ENCODE assay signal across 20 cellular contexts in the genomic region with DNA sequence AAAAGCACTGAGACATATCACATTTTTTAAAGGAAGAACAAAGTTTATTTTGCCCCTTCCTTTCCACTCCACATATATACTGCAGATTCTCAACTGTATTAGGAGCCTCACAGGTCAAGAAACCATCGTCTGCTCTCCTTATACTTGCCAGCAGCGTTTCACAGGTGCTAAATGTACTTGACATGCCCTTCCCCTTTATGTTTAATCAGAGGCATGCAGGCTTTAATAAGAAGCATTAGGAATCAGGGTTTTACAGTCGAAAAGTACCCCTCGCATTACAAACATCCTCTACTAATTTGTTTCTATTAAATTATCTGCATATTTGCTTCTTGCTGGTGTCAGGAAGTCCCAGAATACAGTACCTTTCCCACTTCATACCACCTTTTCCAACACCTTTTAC. TPM values are rescaled to one million over a fixed set of nuclear protein-coding genes. Genes with fewer than 3 reads are reported as not detected.
DNase-seq lines count a peak whose midpoint lies in the region; ATAC-seq, FAIRE-seq and TF ChIP-seq lines count a peak whose summit lies in the region.
"Had no signal": no experiment of that assay in that cellular context is flagged by ENCODE, and none has a peak within 500 bp of the region (broad histone marks: within the 10 kb centered on the region; RNA-seq: fewer than 3 reads in every experiment).

No MANE protein-coding gene starts in this region.

- FAIRE-seq in GM12878 (lab: Jason Lieb, UNC) = no peak

- no peak overlapping the region for H3K9ac ChIP-seq in GM12878 (ENCODE audit: control insufficient read depth, insufficient read depth, low read length)
- H3K9ac ChIP-seq: BLaER1 treated with 17β-estradiol and CSF1 and Interleukin-3, amounts not matched to agents 10 nM and 100 nM had no signal

- H3K4me1 ChIP-seq in GM12878 (ENCODE audit: control insufficient read depth, insufficient read depth, low read length) = no peaks in the 10 kb centered on the region
- H3K4me1 ChIP-seq in transverse colon = peaks cover 0 to 34% (median 22%) of the 10 kb centered on the region in 4 donors
- H3K4me1 ChIP-seq: tibial artery had no signal

- no peak for TF ChIP-seq CTCF in GM12878 (IDR thresholded peaks at IDR 0.05 in 2 of 3, conservative IDR thresholded peaks at IDR 0.05 in 1 of 3; ENCODE audit: control insufficient read depth in 2 of 3, extremely low read depth in 1 of 3, insufficient read depth in 1 of 3, low read depth in 3 of 3, low read length in 3 of 3)
- TF ChIP-seq CTCF in nephron (IDR thresholded peaks at IDR 0.05; ENCODE audit: unreplicated experiment in 3 of 3) = no peak
- no peak for TF ChIP-seq CTCF in transverse colon (IDR thresholded peaks at IDR 0.05)

- H3K9me3 Mint-ChIP-seq in nephron = no peaks in the 10 kb centered on the region
- H3K9me3 Mint-ChIP-seq: activated CD4-positive, alpha-beta T cell treated with anti-CD3 and anti-CD28 coated beads, Interleukin-2, amount 10 ng/mL, durations not matched to agents 7 days and 5 days had no signal

- TF ChIP-seq EP300 in GM12878 (IDR thresholded peaks at IDR 0.05; ENCODE audit: borderline replicate concordance in 1 of 2, control insufficient read depth in 1 of 2, low read depth in 2 of 2, low read length in 2 of 2) = no peak
- no peak for TF ChIP-seq EP300 in transverse colon (IDR thresholded peaks at IDR 0.05; ENCODE audit: low read depth)

- POLR2A ChIA-PET in GM12878 (lab: Charles Lee) = interaction anchor here (7.9 kb wide), 1 partner anchor 28 kb away, joined by 108 read pairs; no protein-coding TSS in a partner anchor

- 98% methylated on average over 4 of the region's 4 CpGs for WGBS in GM12878 (ENCODE audit: insufficient coverage, insufficient replicate concordance, low lambda C conversion rate, missing lambda C conversion rate)
- 54 to 62% methylated on average over 4 of the region's 4 CpGs for WGBS in transverse colon (ENCODE audit: low coverage in 1 of 2), 2 donors

- TF ChIP-seq RAD21 in GM12878 (IDR thresholded peaks at IDR 0.05; ENCODE audit: insufficient read depth, low read depth, low read length) = no peak

- H3K9me3 ChIP-seq in GM12878 (replicated peaks; ENCODE audit: control insufficient read depth, insufficient read depth, low read length) (no peaks in the 10 kb centered on the region), transverse colon (no peaks in the 10 kb centered on the region)
- H3K9me3 ChIP-seq: tibial artery had no signal

- no peaks in the 10 kb centered on the region for H3K27me3 ChIP-seq in GM12878 (replicated peaks in 1 of 2; ENCODE audit: control insufficient read depth in 2 of 2, insufficient read depth in 2 of 2, low read length in 1 of 2)
- H3K27me3 ChIP-seq in transverse colon = no peaks in the 10 kb centered on the region
- H3K27me3 ChIP-seq: BLaER1 treated with 17β-estradiol and CSF1 and Interleukin-3, amounts not matched to agents 10 nM and 100 nM; tibial artery had no signal

- H3K36me3 ChIP-seq in GM12878 (ENCODE audit: control insufficient read depth in 2 of 2, insufficient read depth in 2 of 2, low read length in 1 of 2) (no peaks in the 10 kb centered on the region), transverse colon (no peaks in the 10 kb centered on the region)
- H3K36me3 ChIP-seq: BLaER1 treated with 17β-estradiol and CSF1 and Interleukin-3, amounts not matched to agents 10 nM and 100 nM; tibial artery had no signal

- no peak for TF ChIP-seq POLR2A in GM12878 (IDR thresholded peaks at IDR 0.05; ENCODE audit: low read depth, low read length)
- no peak for TF ChIP-seq POLR2A in transverse colon (IDR thresholded peaks at IDR 0.05)

- H4K20me1 ChIP-seq in GM12878 (ENCODE audit: control insufficient read depth, insufficient read depth) = no peaks in the 10 kb centered on the region

- intact Hi-C loops in GM12878 (cut with micrococcal nuclease; ENCODE audit: unreplicated experiment) (loop anchor here (5.0 to 10.0 kb wide), 3 partner anchors 318 to 1753 kb away; a partner anchor contains a TSS), transverse colon (cut with DNase I; ENCODE audit: low total_unique reads) (loop anchor here (5.0 kb wide), 1 partner anchor 133 kb away; no protein-coding TSS in a partner anchor)

- peak overlapping the region; percentile 23 to 42 (median 29) for H3K4me3 Mint-ChIP-seq in nephron
- H3K4me3 Mint-ChIP-seq: activated CD4-positive, alpha-beta T cell treated with anti-CD3 and anti-CD28 coated beads, Interleukin-2, amount 10 ng/mL, durations not matched to agents 7 days and 5 days had no signal

- H3K4me2 ChIP-seq in GM12878 (ENCODE audit: control insufficient read depth, insufficient read depth) = peak overlapping the region; percentile 20; the same call in 1 of the 2 replicates

- no peaks in the 10 kb centered on the region for H3K27me3 Mint-ChIP-seq in nephron (ENCODE audit: low read depth)

- H2AFZ ChIP-seq in GM12878 (ENCODE audit: control insufficient read depth, low read depth, low read length) = no peak overlapping the region

- in situ Hi-C loops in GM12878 (cut with MboI) (loop anchor here (25.0 kb wide), 2 partner anchors 1132 to 1743 kb away; a partner anchor contains a TSS), transverse colon (cut with MboI; ENCODE audit: low pct_ligation_motif_present in 1 of 4, low pct_unique_long_range_greater_than_20kb in 1 of 4, low sequenced_read_pairs in 3 of 4) (loop anchor here in 1 of 4 donors (10.0 kb wide), 1 partner anchor 205 kb away; a partner anchor contains a TSS)

- RAD21 ChIA-PET in GM12878 (lab: Charles Lee; ENCODE audit: unreplicated experiment) = no interaction called here

- H3K27ac Mint-ChIP-seq in nephron = peak overlapping the region; percentile 1 to 41 (median 23)
- H3K27ac Mint-ChIP-seq: activated CD4-positive, alpha-beta T cell treated with anti-CD3 and anti-CD28 coated beads, Interleukin-2, amount 10 ng/mL, durations not matched to agents 7 days and 5 days had no signal

- H3K4me3 ChIP-seq in GM12878 = peak overlapping the region; percentile 14; the same call in 1 of the 2 replicates
- no peak overlapping the region for H3K4me3 ChIP-seq in transverse colon
- H3K4me3 ChIP-seq: BLaER1 treated with 17β-estradiol and CSF1 and Interleukin-3, amounts not matched to agents 10 nM and 100 nM; SK-N-MC had no signal

- H3K4me1 Mint-ChIP-seq in nephron = peaks cover 25% of the 10 kb centered on the region

- peak; percentile 4 for DNase-seq in NCI-H2107 treated with DMSO at 0.1 percent for 48 hours (lab: John Stamatoyannopoulos, UW; ENCODE audit: unreplicated experiment)
- no peak for DNase-seq in NCI-H2107 (lab: John Stamatoyannopoulos, UW)
- DNase-seq in GM12878 (ENCODE audit: low read depth, low spot score) = no peak
- no peak for DNase-seq in transverse colon
- no peak for DNase-seq in mesenteric fat pad (ENCODE audit: low spot score)
- DNase-seq: activated CD4-positive, alpha-beta T cell treated with anti-CD3 and anti-CD28 coated beads, Interleukin-2, amount 10 ng/mL, durations not matched to agents 7 days and 5 days; activated naive CD4-positive, alpha-beta T cell treated with anti-CD3 and anti-CD28 coated beads, Interleukin-2, amount 50 U/mL, for 16 hours; activated T-cell treated with anti-CD3 and anti-CD28 coated beads, Interleukin-2, amount 50 U/mL, for 1 hour; DMS 273 treated with DMSO at 0.1 percent for 48 hours; effector CD8-positive, alpha-beta T cell; left cardiac atrium; NCI-H1048; NCI-H226; stimulated activated CD4-positive, alpha-beta T cell treated with anti-CD3 and anti-CD28 coated beads, Interleukin-4, amount 100 ng/mL, for 4 hours had no signal

- no peak for ATAC-seq in GM12878
- no peak for ATAC-seq in HG02973 (IDR thresholded peaks at IDR 0.05; ENCODE audit: unreplicated experiment)
- no peak for ATAC-seq in GM18873 (IDR thresholded peaks at IDR 0.05; ENCODE audit: low FRiP score, unreplicated experiment)
- ATAC-seq: left cardiac atrium had no signal

- CTCF ChIA-PET in GM12878 (lab: Yijun Ruan, JAX) = interaction anchor here (1.8 kb wide), 1 partner anchor 27 kb away, joined by 5 read pairs; no protein-coding TSS in a partner anchor

- H3K36me3 Mint-ChIP-seq in nephron (ENCODE audit: low read depth) = no peaks in the 10 kb centered on the region

- BruUV-seq in GM12878 (replicated peaks; lab: Mats Ljungman, UMichigan) = no TSS peak

- SMC1A ChIA-PET in GM12878 (lab: Charles Lee; ENCODE audit: uncharacterized antibody, unreplicated experiment) = interaction anchor here (2.0 to 12.0 kb wide), 5 partner anchors 9 to 207 kb away, joined by 6 to 165 read pairs (median 23); a partner anchor contains a TSS

- H3K79me2 ChIP-seq in GM12878 (ENCODE audit: control insufficient read depth, insufficient read depth, low read length) = peaks cover 11% of the 10 kb centered on the region

- H3K27ac ChIP-seq in GM12878 (ENCODE audit: control insufficient read depth, insufficient read depth) = no peak overlapping the region
- peak overlapping the region; percentile 4 to 100 (median 53) for H3K27ac ChIP-seq in transverse colon
- H3K27ac ChIP-seq: BLaER1 treated with 17β-estradiol and CSF1 and Interleukin-3, amounts not matched to agents 10 nM and 100 nM; SK-N-MC had no signal

TF ChIP-seq in GM12878, 131 proteins besides CTCF, POLR2A, EP300 and RAD21 (continues in another document):
- TF ChIP-seq TCF7 (IDR thresholded peaks at IDR 0.05; ENCODE audit: borderline replicate concordance) = no peak
- TF ChIP-seq PAX8 (IDR thresholded peaks at IDR 0.05) = no peak

RNA-seq across cellular contexts. Expression of a gene that starts 3.7 kb away (rescaled TPM):
- total RNA-seq in GM12878 (2013; cell fraction: nucleolus; rRNA removed) = 19.9 and 20.3 TPM in 2 replicates
- total RNA-seq in GM12878 (2014; rRNA removed) (18.8 and 22.5 TPM in 2 replicates), GM12878 (2014; rRNA removed; fragmentation: Illumina TruSeq; extraction: Trizol) (25.5 and 26.3 TPM in 2 replicates), GM12878 (2021) (35.1 and 38.5 TPM in 2 replicates), transverse colon (10 to 100 TPM; 10.5 to 23.2 (median 20.7) TPM), mesenteric fat pad (38.3 TPM)
- polyA plus RNA-seq in GM12878 (2011; ENCODE audit: low read depth) = 4.9 TPM
- polyA plus RNA-seq in GM12878 (2011; rRNA removed) (32.6 and 43.0 TPM in 2 replicates), GM12878 (2014; fragmentation: Illumina TruSeq; extraction: Trizol) (18.9 and 24.0 TPM in 2 replicates), GM12878 (2014; fragmentation: Nextera tagmentation; extraction: Ambion mirVana) (1 to 10 TPM; 5.8 to 6.0 TPM), GM12878 (2014; rRNA removed) (9.1 and 11.0 TPM in 2 replicates), GM12878 (2016; fragmentation: Nextera tagmentation; extraction: Ambion mirVana) (1 to 10 TPM; 3.5 to 4.2 TPM)
- polyA plus RNA-seq in GM12878 (2011; cell fraction: cytosol; rRNA removed) = 11.9 and 13.7 TPM in 2 replicates
- polyA plus RNA-seq in GM12878 (2011; cell fraction: nucleus; rRNA removed) = 9.6 and 23.0 TPM in 2 replicates
- 10.9 and 12.4 TPM in 2 replicates for polyA plus RNA-seq in GM12878 (2012)
- polyA minus RNA-seq in GM12878 (2011; rRNA and poly(A)+ RNA removed) = 44.0 and 49.4 TPM in 2 replicates
- 21.9 and 25.7 TPM in 2 replicates for polyA minus RNA-seq in GM12878 (2011; cell fraction: cytosol; rRNA and poly(A)+ RNA removed)
- polyA minus RNA-seq in GM12878 (2011; cell fraction: nucleus; rRNA and poly(A)+ RNA removed) = 27.8 and 40.3 TPM in 2 replicates
